In the genomic region with DNA sequence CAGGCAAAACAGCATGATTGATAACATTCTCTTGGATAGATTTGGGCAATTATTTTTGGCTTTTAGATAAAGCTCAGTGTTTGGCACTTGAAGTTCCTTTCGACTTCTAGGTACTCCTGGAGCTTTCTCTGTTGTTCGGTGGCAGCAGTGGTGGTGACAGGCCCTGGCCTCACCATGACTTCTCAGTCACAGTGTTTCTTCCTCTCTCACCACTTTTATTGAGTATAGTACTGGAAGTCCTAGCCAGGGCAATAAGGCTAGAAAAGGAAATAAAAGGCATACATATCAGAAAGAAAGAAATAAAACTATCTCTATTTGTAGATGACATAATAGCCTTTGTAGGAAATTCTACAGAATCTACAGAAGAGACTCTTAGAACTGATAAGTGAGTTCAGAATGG, we compare ENCODE assay signal across 19 cellular contexts.
"Had no signal": no experiment of that assay in that cellular context is flagged by ENCODE, and none has a peak within 500 bp of the region (broad histone marks: within the 10 kb centered on the region; RNA-seq: fewer than 3 reads in every experiment).

No MANE protein-coding gene starts in this region.

- H3K36me3 Mint-ChIP-seq: naive thymus-derived CD8-positive, alpha-beta T cell had no signal

- H3K4me3 ChIP-seq: coronary artery, heart left ventricle, left ventricle myocardium inferior, lower lobe of right lung, psoas muscle, stomach, thoracic aorta had no signal

- H3K27ac Mint-ChIP-seq: naive thymus-derived CD8-positive, alpha-beta T cell had no signal

- H3K4me3 Mint-ChIP-seq: naive thymus-derived CD8-positive, alpha-beta T cell had no signal

- ATAC-seq: heart left ventricle; lower lobe of right lung; naive thymus-derived CD8-positive, alpha-beta T cell; psoas muscle; sciatic nerve had no signal

- H3K27ac ChIP-seq: coronary artery, heart left ventricle, left ventricle myocardium inferior, lower lobe of right lung, parathyroid adenoma, psoas muscle, stomach, thoracic aorta had no signal

- H3K9me3 Mint-ChIP-seq: naive thymus-derived CD8-positive, alpha-beta T cell had no signal

- FAIRE-seq: islet of Langerhans had no signal

- H3K9me3 ChIP-seq: heart left ventricle, left ventricle myocardium inferior, lower lobe of right lung, psoas muscle, stomach, thoracic aorta had no signal

- DNase-seq: effector CD8-positive, alpha-beta T cell; foreskin melanocyte; heart left ventricle; hypothalamus; left ventricle myocardium inferior; lower lobe of right lung; mesendoderm; naive thymus-derived CD8-positive, alpha-beta T cell; psoas muscle; retina; stimulated activated naive CD4-positive, alpha-beta T cell; stomach; substantia nigra; trophoblast cell had no signal

- H3K4me1 ChIP-seq: left ventricle myocardium inferior, lower lobe of right lung, parathyroid adenoma, psoas muscle, stomach had no signal

- H3K36me3 ChIP-seq: heart left ventricle, left ventricle myocardium inferior, lower lobe of right lung, stomach, thoracic aorta had no signal

- H3K9ac ChIP-seq: parathyroid adenoma had no signal
